Comparison of ENCODE assay signal across 9 cellular contexts in the genomic region with DNA sequence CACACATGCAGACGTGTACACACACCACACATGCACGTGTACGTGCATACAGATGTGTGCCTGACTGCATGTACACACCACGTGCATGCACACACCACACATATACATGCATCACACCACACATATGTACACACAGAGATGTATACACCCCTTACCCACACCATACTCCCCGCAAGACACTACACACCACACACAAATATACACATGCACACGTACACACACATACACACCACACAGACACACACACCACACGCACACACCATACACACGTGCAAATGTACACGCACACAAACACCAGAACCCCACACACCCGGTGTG. TPM values are rescaled to one million over a fixed set of nuclear protein-coding genes. Genes with fewer than 3 reads are reported as not detected.
DNase-seq lines count a peak whose midpoint lies in the region; ATAC-seq and TF ChIP-seq lines count a peak whose summit lies in the region.
"Had no signal": no experiment of that assay in that cellular context is flagged by ENCODE, and none has a peak within 500 bp of the region (broad histone marks: within the 10 kb centered on the region; RNA-seq: fewer than 3 reads in every experiment).

No MANE protein-coding gene starts in this region.

- intact Hi-C loops in CD4-positive, alpha-beta T cell (cut with DNase I, micrococcal nuclease): loop anchor here (1.0 to 5.0 kb wide), 4 partner anchors 18 to 109 kb away; a partner anchor contains a TSS

- CTCF ChIA-PET in CD4-positive, alpha-beta T cell (lab: Charles Lee): interaction anchor here (1.2 to 2.0 kb wide), 3 partner anchors 17 to 21 kb away, joined by 3 to 6 read pairs (median 5); no protein-coding TSS in a partner anchor
- CTCF ChIA-PET in WTC11 (lab: Charles Lee): interaction anchor here (1.1 kb wide), 1 partner anchor 19 kb away, joined by 3 read pairs; no protein-coding TSS in a partner anchor

- no peak for TF ChIP-seq CTCF in CD4-positive, alpha-beta T cell (IDR thresholded peaks at IDR 0.05)
- no peak for TF ChIP-seq CTCF in brain (conservative IDR thresholded peaks at IDR 0.05)
- TF ChIP-seq CTCF in WTC11 (IDR thresholded peaks at IDR 0.05): no peak

- ATAC-seq in CD4-positive, alpha-beta T cell (ENCODE audit: poor library complexity): no peak
- no peak for ATAC-seq in natural killer cell treated with Interleukin-12 subunit alpha and Interleukin-12 subunit beta and Interleukin-15 and Interleukin-18, amount 100 ng/mL, for 72 hours
- ATAC-seq in WTC11: no peak
- no peak for ATAC-seq in GM18505 (IDR thresholded peaks at IDR 0.05; ENCODE audit: unreplicated experiment)
- ATAC-seq in HG02571 (IDR thresholded peaks at IDR 0.05; ENCODE audit: unreplicated experiment): no peak

- peak overlapping the region; percentile 86 for H3K27ac ChIP-seq in CD4-positive, alpha-beta T cell (ENCODE audit: low read depth, low read length)
- peak overlapping the region; percentile 92 for H3K27ac ChIP-seq in KOPT-K1 (ENCODE audit: low read depth, low read length, poor library complexity, severe bottlenecking)

- no peaks in the 10 kb centered on the region for H3K27me3 Mint-ChIP-seq in CD4-positive, alpha-beta T cell
- H3K27me3 Mint-ChIP-seq in brain: peaks cover 24% of the 10 kb centered on the region
- no peaks in the 10 kb centered on the region for H3K27me3 Mint-ChIP-seq in natural killer cell treated with Interleukin-12 subunit alpha and Interleukin-12 subunit beta and Interleukin-15 and Interleukin-18, amount 100 ng/mL, for 72 hours
- H3K27me3 Mint-ChIP-seq in WTC11 (ENCODE audit: low read depth): no peaks in the 10 kb centered on the region

- peak overlapping the region; percentile 88 for H3K27ac Mint-ChIP-seq in CD4-positive, alpha-beta T cell
- H3K27ac Mint-ChIP-seq in brain (peak overlapping the region; percentile 48 to 94 (median 83)), WTC11 (no peak overlapping the region)
- H3K27ac Mint-ChIP-seq in natural killer cell treated with Interleukin-12 subunit alpha and Interleukin-12 subunit beta and Interleukin-15 and Interleukin-18, amount 100 ng/mL, for 72 hours: peak overlapping the region; percentile 88 to 92

- H3K4me1 Mint-ChIP-seq in CD4-positive, alpha-beta T cell (ENCODE audit: low read depth): peaks cover 72% of the 10 kb centered on the region
- H3K4me1 Mint-ChIP-seq in brain: peaks cover 15% of the 10 kb centered on the region
- H3K4me1 Mint-ChIP-seq in natural killer cell treated with Interleukin-12 subunit alpha and Interleukin-12 subunit beta and Interleukin-15 and Interleukin-18, amount 100 ng/mL, for 72 hours (ENCODE audit: low read depth in 2 of 2): peaks cover 39 to 54% of the 10 kb centered on the region in 2 donors
- no peaks in the 10 kb centered on the region; the same call in 1 of the 2 replicates for H3K4me1 Mint-ChIP-seq in WTC11

- POLR2A ChIA-PET in CD4-positive, alpha-beta T cell (lab: Charles Lee): interaction anchor here (0.7 to 10.8 kb wide), 14 partner anchors 8 to 825 kb away, joined by 3 to 362 read pairs (median 5); a partner anchor contains a TSS
- POLR2A ChIA-PET in WTC11 (lab: Charles Lee): no interaction called here

- no peaks in the 10 kb centered on the region for H3K27me3 ChIP-seq in CD4-positive, alpha-beta T cell (ENCODE audit: control insufficient read depth, insufficient read depth, low read length)

- DNase-seq in CD4-positive, alpha-beta T cell: no peak
- no peak for DNase-seq in natural killer cell treated with Interleukin-12 subunit alpha and Interleukin-12 subunit beta and Interleukin-15 and Interleukin-18, amount 100 ng/mL, for 72 hours (ENCODE audit: low spot score)
- no peak for DNase-seq in WTC11 (ENCODE audit: low spot score)
- DNase-seq in NCI-H748 treated with DMSO at 0.1 percent for 48 hours (lab: John Stamatoyannopoulos, UW): no peak

- peaks cover 37% of the 10 kb centered on the region for H3K36me3 ChIP-seq in KOPT-K1 (ENCODE audit: insufficient read depth, low read length)
- H3K36me3 ChIP-seq: tibial nerve had no signal

- TF ChIP-seq POLR2A in GM18505 (IDR thresholded peaks at IDR 0.05; ENCODE audit: borderline replicate concordance, extremely low read depth, insufficient read depth, insufficient read length): no peak

- no peaks in the 10 kb centered on the region for H3K9me3 Mint-ChIP-seq in CD4-positive, alpha-beta T cell
- H3K9me3 Mint-ChIP-seq in brain (no peaks in the 10 kb centered on the region), WTC11 (no peaks in the 10 kb centered on the region)
- H3K9me3 Mint-ChIP-seq in natural killer cell treated with Interleukin-12 subunit alpha and Interleukin-12 subunit beta and Interleukin-15 and Interleukin-18, amount 100 ng/mL, for 72 hours: no peaks in the 10 kb centered on the region

- H3K36me3 Mint-ChIP-seq in CD4-positive, alpha-beta T cell (ENCODE audit: low read depth): peaks cover 49% of the 10 kb centered on the region
- H3K36me3 Mint-ChIP-seq in brain (no peaks in the 10 kb centered on the region), WTC11 (no peaks in the 10 kb centered on the region)
- peaks cover 10% of the 10 kb centered on the region for H3K36me3 Mint-ChIP-seq in natural killer cell treated with Interleukin-12 subunit alpha and Interleukin-12 subunit beta and Interleukin-15 and Interleukin-18, amount 100 ng/mL, for 72 hours

- H3K4me3 Mint-ChIP-seq in CD4-positive, alpha-beta T cell: peak overlapping the region; percentile 76
- H3K4me3 Mint-ChIP-seq in brain (peak overlapping the region in 3 of 5 experiments; percentile 1 to 45 (median 8)), WTC11 (no peak overlapping the region)
- peak overlapping the region; percentile 66 for H3K4me3 Mint-ChIP-seq in natural killer cell treated with Interleukin-12 subunit alpha and Interleukin-12 subunit beta and Interleukin-15 and Interleukin-18, amount 100 ng/mL, for 72 hours

- no peaks in the 10 kb centered on the region for H3K9me3 ChIP-seq in CD4-positive, alpha-beta T cell (ENCODE audit: control insufficient read depth, low read length)
- no peaks in the 10 kb centered on the region for H3K9me3 ChIP-seq in KOPT-K1 (ENCODE audit: insufficient read depth, low read length, poor library complexity, severe bottlenecking)
- H3K9me3 ChIP-seq: tibial nerve had no signal

TF ChIP-seq in WTC11, 78 proteins besides CTCF, POLR2A, EP300 and RAD21 (continues in another document):
- no peak for TF ChIP-seq OVOL2 (CRISPR knock-in tag; IDR thresholded peaks at IDR 0.05; ENCODE audit: borderline replicate concordance)
- TF ChIP-seq PRRX2 (CRISPR knock-in tag; IDR thresholded peaks at IDR 0.05): no peak
- no peak for TF ChIP-seq ZNF317 (CRISPR knock-in tag; IDR thresholded peaks at IDR 0.05; ENCODE audit: borderline replicate concordance, low read depth)
- TF ChIP-seq, protein P1, sequence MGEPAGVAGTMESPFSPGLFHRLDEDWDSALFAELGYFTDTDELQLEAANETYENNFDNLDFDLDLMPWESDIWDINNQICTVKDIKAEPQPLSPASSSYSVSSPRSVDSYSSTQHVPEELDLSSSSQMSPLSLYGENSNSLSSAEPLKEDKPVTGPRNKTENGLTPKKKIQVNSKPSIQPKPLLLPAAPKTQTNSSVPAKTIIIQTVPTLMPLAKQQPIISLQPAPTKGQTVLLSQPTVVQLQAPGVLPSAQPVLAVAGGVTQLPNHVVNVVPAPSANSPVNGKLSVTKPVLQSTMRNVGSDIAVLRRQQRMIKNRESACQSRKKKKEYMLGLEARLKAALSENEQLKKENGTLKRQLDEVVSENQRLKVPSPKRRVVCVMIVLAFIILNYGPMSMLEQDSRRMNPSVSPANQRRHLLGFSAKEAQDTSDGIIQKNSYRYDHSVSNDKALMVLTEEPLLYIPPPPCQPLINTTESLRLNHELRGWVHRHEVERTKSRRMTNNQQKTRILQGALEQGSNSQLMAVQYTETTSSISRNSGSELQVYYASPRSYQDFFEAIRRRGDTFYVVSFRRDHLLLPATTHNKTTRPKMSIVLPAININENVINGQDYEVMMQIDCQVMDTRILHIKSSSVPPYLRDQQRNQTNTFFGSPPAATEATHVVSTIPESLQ (CRISPR knock-in tag; IDR thresholded peaks at IDR 0.05): no peak
- TF ChIP-seq, protein P2, sequence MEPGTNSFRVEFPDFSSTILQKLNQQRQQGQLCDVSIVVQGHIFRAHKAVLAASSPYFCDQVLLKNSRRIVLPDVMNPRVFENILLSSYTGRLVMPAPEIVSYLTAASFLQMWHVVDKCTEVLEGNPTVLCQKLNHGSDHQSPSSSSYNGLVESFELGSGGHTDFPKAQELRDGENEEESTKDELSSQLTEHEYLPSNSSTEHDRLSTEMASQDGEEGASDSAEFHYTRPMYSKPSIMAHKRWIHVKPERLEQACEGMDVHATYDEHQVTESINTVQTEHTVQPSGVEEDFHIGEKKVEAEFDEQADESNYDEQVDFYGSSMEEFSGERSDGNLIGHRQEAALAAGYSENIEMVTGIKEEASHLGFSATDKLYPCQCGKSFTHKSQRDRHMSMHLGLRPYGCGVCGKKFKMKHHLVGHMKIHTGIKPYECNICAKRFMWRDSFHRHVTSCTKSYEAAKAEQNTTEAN (CRISPR knock-in tag; IDR thresholded peaks at IDR 0.05): no peak
- TF ChIP-seq ZNF671 (CRISPR knock-in tag; IDR thresholded peaks at IDR 0.05): no peak
- TF ChIP-seq TEAD4 (CRISPR knock-in tag; IDR thresholded peaks at IDR 0.05): no peak

RNA-seq across cellular contexts. Expression of a gene that starts 9.7 kb away (rescaled TPM):
- 100 to 1,000 TPM; 283 to 284 TPM for total RNA-seq in CD4-positive, alpha-beta T cell
- 11.3 TPM for polyA plus RNA-seq in brain (ENCODE audit: insufficient read depth, low read depth, low replicate concordance)
- 1,000 to 10,000 TPM in 1 of 2 donors, 100 to 1,000 TPM in 1; 448 to 1,246 TPM for total RNA-seq in natural killer cell treated with Interleukin-12 subunit alpha and Interleukin-12 subunit beta and Interleukin-15 and Interleukin-18, amount 100 ng/mL, for 72 hours
- 1.0 to 1.5 TPM (median 1.5 TPM) in 3 replicates for total RNA-seq in WTC11 (2021)

RNA-seq across cellular contexts. Expression of a gene that starts 28.8 kb away (rescaled TPM):
- 1 to 10 TPM; 7.7 to 9.1 TPM for total RNA-seq in CD4-positive, alpha-beta T cell
- polyA plus RNA-seq in brain (ENCODE audit: insufficient read depth, low read depth, low replicate concordance): 33.7 TPM
- 10 to 100 TPM; 43.5 to 83.6 TPM for total RNA-seq in natural killer cell treated with Interleukin-12 subunit alpha and Interleukin-12 subunit beta and Interleukin-15 and Interleukin-18, amount 100 ng/mL, for 72 hours
- 72.8 to 81.0 TPM (median 77.2 TPM) in 3 replicates for total RNA-seq in WTC11 (2021)

RNA-seq across cellular contexts. Expression of a gene that starts 37.5 kb away (rescaled TPM):
- total RNA-seq in CD4-positive, alpha-beta T cell: 10 to 100 TPM; 99.0 to 99.5 TPM
- 335 TPM for polyA plus RNA-seq in brain (ENCODE audit: insufficient read depth, low read depth, low replicate concordance)
- total RNA-seq in natural killer cell treated with Interleukin-12 subunit alpha and Interleukin-12 subunit beta and Interleukin-15 and Interleukin-18, amount 100 ng/mL, for 72 hours: 10 to 100 TPM; 69.4 to 81.7 TPM
- total RNA-seq in WTC11 (2021): 96.0 to 117 TPM (median 112 TPM) in 3 replicates

Comparison
In these comparisons a context has a peak if more than half of its experiments do, and no peak if none do; other contexts are left out.
1. RNA of a gene that starts 9.7 kb away (total RNA-seq): 448 to 1,246 TPM in natural killer cell treated with Interleukin-12 subunit alpha and Interleukin-12 subunit beta and Interleukin-15 and Interleukin-18, amount 100 ng/mL, for 72 hours and 283 to 284 TPM in CD4-positive, alpha-beta T cell; 1.0 to 1.5 TPM in WTC11; every median in the first group is over 100 times any median in the second.